In the genomic region with DNA sequence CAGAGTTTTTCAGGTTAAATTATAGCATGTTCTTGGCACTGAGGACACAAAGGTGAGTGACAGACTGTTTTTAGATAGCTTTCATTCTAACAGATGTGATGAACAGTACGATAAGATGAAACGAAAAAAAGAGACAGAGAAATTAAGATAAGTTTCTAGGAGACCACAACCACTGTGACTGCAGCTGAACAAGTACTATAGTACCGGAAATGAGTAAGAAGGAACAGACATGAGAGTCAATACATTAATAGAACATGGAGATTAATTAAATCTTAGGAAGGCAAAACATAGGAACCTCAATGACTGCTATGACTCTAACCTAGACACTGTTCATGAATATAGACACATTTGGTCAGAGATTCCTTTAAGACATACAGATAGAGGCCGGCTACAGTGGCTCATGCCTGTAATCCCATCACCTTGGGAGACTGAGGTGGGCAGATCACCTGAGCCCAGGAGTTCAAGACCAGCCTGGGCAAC, we compare ENCODE assay signal across 8 cellular contexts. TPM values are rescaled to one million over a fixed set of nuclear protein-coding genes. Genes with fewer than 3 reads are reported as not detected.
DNase-seq lines count a peak whose midpoint lies in the region; ATAC-seq and TF ChIP-seq lines count a peak whose summit lies in the region.

No MANE protein-coding gene starts in this region.

- ATAC-seq in GM18858 (IDR thresholded peaks at IDR 0.05; ENCODE audit: unreplicated experiment) (peak; percentile 92), GM21619 (IDR thresholded peaks at IDR 0.05; ENCODE audit: unreplicated experiment) (peak; percentile 90), HG03521 (IDR thresholded peaks at IDR 0.05; ENCODE audit: unreplicated experiment) (peak; percentile 97), foreskin keratinocyte (peak; percentile 56), esophagus mucosa (no peak)

- peak in 1 of 2 donors; percentile 13 for DNase-seq in foreskin keratinocyte
- DNase-seq in hypothalamus (lab: John Stamatoyannopoulos, UW) = no peak
- no peak for DNase-seq in KG1 (lab: John Stamatoyannopoulos, UW)
- DNase-seq in substantia nigra (lab: John Stamatoyannopoulos, UW) = no peak

- peaks cover 4% of the 10 kb centered on the region for H3K4me1 ChIP-seq in foreskin keratinocyte

- no peaks in the 10 kb centered on the region for H3K27me3 ChIP-seq in foreskin keratinocyte

- no peak for TF ChIP-seq CTCF in foreskin keratinocyte (conservative IDR thresholded peaks at IDR 0.05)

- H3K27ac ChIP-seq in foreskin keratinocyte = no peak overlapping the region
- no peak overlapping the region for H3K27ac ChIP-seq in substantia nigra (ENCODE audit: low read depth, low read length, poor library complexity, severe bottlenecking)

RNA-seq across cellular contexts. Expression of a gene that starts 40.2 kb away (rescaled TPM):
- total RNA-seq in foreskin keratinocyte (76.8 and 86.9 TPM in 2 replicates), esophagus mucosa (47.0 TPM)
- polyA plus RNA-seq in foreskin keratinocyte = 18.3 and 24.8 TPM in 2 replicates
